Comparison of ENCODE assay signal across 11 cellular contexts in genomic region chr3:52495777-52496602, GRCh38. TPM values are rescaled to one million over a fixed set of nuclear protein-coding genes. Genes with fewer than 3 reads are reported as not detected.
DNase-seq lines count a peak whose midpoint lies in the region; FAIRE-seq and TF ChIP-seq lines count a peak whose summit lies in the region.
"Had no signal": no experiment of that assay in that cellular context is flagged by ENCODE, and none has a peak within 500 bp of the region (broad histone marks: within the 10 kb centered on the region; RNA-seq: fewer than 3 reads in every experiment).

No MANE protein-coding gene starts in this region.

- peak; percentile 49 for DNase-seq in HFFc6
- DNase-seq in breast epithelium (ENCODE audit: low spot score in 2 of 2) = no peak
- DNase-seq in right atrium auricular region (ENCODE audit: low spot score) = peak; percentile 81
- no peak for DNase-seq in stomach
- DNase-seq in activated T-helper 1 cell treated with anti-CD3 and anti-CD28 coated beads, Interleukin-12 subunit alpha, Interleukin-12 subunit beta, Interleukin-2, Interleukin-4 antibody, amounts not matched to agents 30 ng/mL and 10 ng/mL and 1 ng/mL, durations not matched to agents 14 hours and 24 hours and 36 hours (ENCODE audit: low spot score) = no peak
- DNase-seq in stimulated activated CD4-positive, alpha-beta T cell treated with anti-CD3 and anti-CD28 coated beads, Interleukin-2, amount 100 ng/mL, for 48 hours = no peak
- no peak for DNase-seq in GM12892 (ENCODE audit: insufficient read length)
- no peak for DNase-seq in chondrocyte (ENCODE audit: low spot score)
- DNase-seq: activated B cell treated with CpG ODN at 0.5 μM for 24 hours; activated naive CD8-positive, alpha-beta T cell treated with anti-CD3 and anti-CD28 coated beads, Interleukin-2, amount 50 U/mL, for 24 hours; NCI-H524 had no signal

- H3K36me3 Mint-ChIP-seq in HFFc6 (ENCODE audit: low read depth) (peaks cover 7% of the 10 kb centered on the region), chondrocyte (ENCODE audit: low read depth) (peaks cover 14% of the 10 kb centered on the region)
- peaks cover 3% of the 10 kb centered on the region for H3K36me3 Mint-ChIP-seq in activated T-helper 1 cell treated with anti-CD3 and anti-CD28 coated beads, Interleukin-12 subunit alpha, Interleukin-12 subunit beta, Interleukin-2, Interleukin-4 antibody, amounts not matched to agents 30 ng/mL and 10 ng/mL and 1 ng/mL, durations not matched to agents 14 hours and 24 hours and 36 hours (ENCODE audit: low read depth)

- no peaks in the 10 kb centered on the region for H3K9me3 ChIP-seq in breast epithelium
- no peaks in the 10 kb centered on the region for H3K9me3 ChIP-seq in right atrium auricular region
- no peaks in the 10 kb centered on the region for H3K9me3 ChIP-seq in stomach

- WGBS in stomach, 5 donors = 61 to 73% (median 66%) methylated on average over 10 to 16 of the region's 16 CpGs

- H3K9me3 Mint-ChIP-seq in HFFc6 (no peaks in the 10 kb centered on the region), chondrocyte (ENCODE audit: low read depth) (no peaks in the 10 kb centered on the region)
- no peaks in the 10 kb centered on the region for H3K9me3 Mint-ChIP-seq in activated T-helper 1 cell treated with anti-CD3 and anti-CD28 coated beads, Interleukin-12 subunit alpha, Interleukin-12 subunit beta, Interleukin-2, Interleukin-4 antibody, amounts not matched to agents 30 ng/mL and 10 ng/mL and 1 ng/mL, durations not matched to agents 14 hours and 24 hours and 36 hours
- H3K9me3 Mint-ChIP-seq: activated B cell treated with CpG ODN at 0.5 μM for 24 hours; activated naive CD8-positive, alpha-beta T cell treated with anti-CD3 and anti-CD28 coated beads, Interleukin-2, amount 50 U/mL, for 24 hours had no signal

- peaks cover 2% of the 10 kb centered on the region; the same call in 1 of the 2 replicates for H3K27me3 Mint-ChIP-seq in HFFc6 (ENCODE audit: insufficient read depth)
- H3K27me3 Mint-ChIP-seq in activated T-helper 1 cell treated with anti-CD3 and anti-CD28 coated beads, Interleukin-12 subunit alpha, Interleukin-12 subunit beta, Interleukin-2, Interleukin-4 antibody, amounts not matched to agents 30 ng/mL and 10 ng/mL and 1 ng/mL, durations not matched to agents 14 hours and 24 hours and 36 hours (ENCODE audit: insufficient read depth) = no peaks in the 10 kb centered on the region
- H3K27me3 Mint-ChIP-seq in chondrocyte (ENCODE audit: low read depth) = no peaks in the 10 kb centered on the region
- H3K27me3 Mint-ChIP-seq: activated B cell treated with CpG ODN at 0.5 μM for 24 hours; activated naive CD8-positive, alpha-beta T cell treated with anti-CD3 and anti-CD28 coated beads, Interleukin-2, amount 50 U/mL, for 24 hours had no signal

- H3K4me1 ChIP-seq in breast epithelium (no peaks in the 10 kb centered on the region), right atrium auricular region (peaks cover 0 to 53% of the 10 kb centered on the region in 2 donors), stomach (peaks cover 0 to 73% (median 17%) of the 10 kb centered on the region in 4 donors)

- H3K4me3 Mint-ChIP-seq in HFFc6 = no peak overlapping the region
- no peak overlapping the region for H3K4me3 Mint-ChIP-seq in activated T-helper 1 cell treated with anti-CD3 and anti-CD28 coated beads, Interleukin-12 subunit alpha, Interleukin-12 subunit beta, Interleukin-2, Interleukin-4 antibody, amounts not matched to agents 30 ng/mL and 10 ng/mL and 1 ng/mL, durations not matched to agents 14 hours and 24 hours and 36 hours
- H3K4me3 Mint-ChIP-seq in chondrocyte (ENCODE audit: unreplicated experiment) = no peak overlapping the region
- H3K4me3 Mint-ChIP-seq: activated B cell treated with CpG ODN at 0.5 μM for 24 hours; activated naive CD8-positive, alpha-beta T cell treated with anti-CD3 and anti-CD28 coated beads, Interleukin-2, amount 50 U/mL, for 24 hours had no signal

- TF ChIP-seq CTCF in HFFc6 (IDR thresholded peaks at IDR 0.05) (no peak), breast epithelium (IDR thresholded peaks at IDR 0.05) (no peak), right atrium auricular region (IDR thresholded peaks at IDR 0.05) (no peak), stomach (IDR thresholded peaks at IDR 0.05) (no peak), chondrocyte (IDR thresholded peaks at IDR 0.05) (no peak)

- H3K27me3 ChIP-seq in breast epithelium = no peaks in the 10 kb centered on the region
- no peaks in the 10 kb centered on the region for H3K27me3 ChIP-seq in right atrium auricular region
- H3K27me3 ChIP-seq in stomach = no peaks in the 10 kb centered on the region

- H3K27ac ChIP-seq in breast epithelium = peak overlapping the region in 1 of 2 donors; percentile 85
- peak overlapping the region; percentile 63 to 69 for H3K27ac ChIP-seq in right atrium auricular region
- peak overlapping the region in 4 of 5 donors; percentile 54 to 79 (median 72) for H3K27ac ChIP-seq in stomach

- H3K36me3 ChIP-seq in breast epithelium (no peaks in the 10 kb centered on the region), right atrium auricular region (peaks cover 23% of the 10 kb centered on the region), stomach (peaks cover 24 to 31% (median 28%) of the 10 kb centered on the region in 4 donors)

- H3K27ac Mint-ChIP-seq in HFFc6 (peak overlapping the region; percentile 42; the same call in 1 of the 2 replicates), chondrocyte (ENCODE audit: unreplicated experiment) (no peak overlapping the region)
- no peak overlapping the region for H3K27ac Mint-ChIP-seq in activated T-helper 1 cell treated with anti-CD3 and anti-CD28 coated beads, Interleukin-12 subunit alpha, Interleukin-12 subunit beta, Interleukin-2, Interleukin-4 antibody, amounts not matched to agents 30 ng/mL and 10 ng/mL and 1 ng/mL, durations not matched to agents 14 hours and 24 hours and 36 hours
- H3K27ac Mint-ChIP-seq: activated B cell treated with CpG ODN at 0.5 μM for 24 hours; activated naive CD8-positive, alpha-beta T cell treated with anti-CD3 and anti-CD28 coated beads, Interleukin-2, amount 50 U/mL, for 24 hours had no signal

- TF ChIP-seq EP300 in stomach (IDR thresholded peaks at IDR 0.05) = no peak

- H3K4me3 ChIP-seq in breast epithelium (peak overlapping the region; percentile 34 to 60 (median 41)), right atrium auricular region (peak overlapping the region; percentile 23 to 49), stomach (peak overlapping the region; percentile 21 to 38 (median 32))

- no peak for FAIRE-seq in GM12892 (lab: Jason Lieb, UNC)

- H3K4me1 Mint-ChIP-seq in HFFc6 (ENCODE audit: low read depth) = peaks cover 19% of the 10 kb centered on the region
- H3K4me1 Mint-ChIP-seq in activated T-helper 1 cell treated with anti-CD3 and anti-CD28 coated beads, Interleukin-12 subunit alpha, Interleukin-12 subunit beta, Interleukin-2, Interleukin-4 antibody, amounts not matched to agents 30 ng/mL and 10 ng/mL and 1 ng/mL, durations not matched to agents 14 hours and 24 hours and 36 hours (ENCODE audit: low read depth) = no peaks in the 10 kb centered on the region
- no peaks in the 10 kb centered on the region for H3K4me1 Mint-ChIP-seq in chondrocyte (ENCODE audit: low read depth)

- TF ChIP-seq POLR2A in breast epithelium (IDR thresholded peaks at IDR 0.05) (no peak), stomach (IDR thresholded peaks at IDR 0.05) (no peak), GM12892 (IDR thresholded peaks at IDR 0.05; ENCODE audit: low read depth, low read length) (no peak)

- intact Hi-C loops in breast epithelium (cut with DNase I; ENCODE audit: low total_unique reads) = no loop called here
- intact Hi-C loops in stomach (cut with DNase I; ENCODE audit: low total_unique reads) = no loop called here
- intact Hi-C loops in activated T-helper 1 cell treated with anti-CD3 and anti-CD28 coated beads, Interleukin-12 subunit alpha, Interleukin-12 subunit beta, Interleukin-2, Interleukin-4 antibody, amounts not matched to agents 30 ng/mL and 10 ng/mL and 1 ng/mL, durations not matched to agents 14 hours and 24 hours and 36 hours (cut with micrococcal nuclease) = no loop called here

RNA-seq across cellular contexts. Expression of gene STAB1, which starts 0.9 kb away (rescaled TPM):
- not detected for total RNA-seq in HFFc6 (2021; fragmentation: NEBNext Ultra II Directional; extraction: Animal tissue kit (Norgen Biotek cat#: 25700))
- total RNA-seq in breast epithelium (100 to 1,000 TPM in 1 of 3 donors, 10 to 100 TPM in 2; 47.7 to 149 (median 55.4) TPM), right atrium auricular region (10 to 100 TPM; 46.5 to 62.6 TPM), stomach (100 to 1,000 TPM in 2 of 5 donors, 10 to 100 TPM in 3; 51.6 to 295 (median 79.9) TPM), chondrocyte (not detected in 3 replicates)
- 10 to 100 TPM; 33.7 to 55.3 (median 48.6) TPM for polyA plus RNA-seq in stomach
- total RNA-seq in activated T-helper 1 cell treated with anti-CD3 and anti-CD28 coated beads, Interleukin-12 subunit alpha, Interleukin-12 subunit beta, Interleukin-2, Interleukin-4 antibody, amounts not matched to agents 30 ng/mL and 10 ng/mL and 1 ng/mL, durations not matched to agents 14 hours and 24 hours and 36 hours = 0.05 and 0.16 TPM in 2 replicates
- polyA plus RNA-seq in GM12892 (2012; ENCODE audit: missing spikeins) = not detected

RNA-seq across cellular contexts. Expression of gene NT5DC2, which starts 37.7 kb away (rescaled TPM):
- 100 to 1,000 TPM; 156 to 198 (median 183) TPM for total RNA-seq in HFFc6 (2021; fragmentation: NEBNext Ultra II Directional; extraction: Animal tissue kit (Norgen Biotek cat#: 25700))
- 10 to 100 TPM; 26.5 to 35.7 (median 28.6) TPM for total RNA-seq in breast epithelium
- total RNA-seq in right atrium auricular region = 100 to 1,000 TPM in 1 of 2 donors, 10 to 100 TPM in 1; 94.0 to 146 TPM
- total RNA-seq in stomach = 10 to 100 TPM in 4 of 5 donors, 1 to 10 TPM in 1; 4.6 to 26.8 (median 19.5) TPM
- 10 to 100 TPM; 15.6 to 56.2 (median 27.7) TPM for polyA plus RNA-seq in stomach
- 60.8 and 61.7 TPM in 2 replicates for total RNA-seq in activated T-helper 1 cell treated with anti-CD3 and anti-CD28 coated beads, Interleukin-12 subunit alpha, Interleukin-12 subunit beta, Interleukin-2, Interleukin-4 antibody, amounts not matched to agents 30 ng/mL and 10 ng/mL and 1 ng/mL, durations not matched to agents 14 hours and 24 hours and 36 hours
- 54.2 TPM for polyA plus RNA-seq in GM12892 (2012; ENCODE audit: missing spikeins)
- total RNA-seq in chondrocyte = 283 to 309 TPM (median 298 TPM) in 3 replicates

RNA-seq across cellular contexts. Expression of gene UQCC5, which starts 40.4 kb away (rescaled TPM):
- 10 to 100 TPM; 22.2 to 38.4 (median 28.3) TPM for total RNA-seq in HFFc6 (2021; fragmentation: NEBNext Ultra II Directional; extraction: Animal tissue kit (Norgen Biotek cat#: 25700))
- total RNA-seq in breast epithelium = 10 to 100 TPM in 1 of 3 donors, 1 to 10 TPM in 2; 1.3 to 14.1 (median 1.8) TPM
- 1 to 10 TPM; 1.2 to 3.1 TPM for total RNA-seq in right atrium auricular region
- 10 to 100 TPM in 1 of 5 donors, 1 to 10 TPM in 2, not detected in 2; 1.3 to 26.3 (median 2.8) TPM for total RNA-seq in stomach
- 10 to 100 TPM; 22.7 to 58.5 (median 25.3) TPM for polyA plus RNA-seq in stomach
- 14.1 and 17.1 TPM in 2 replicates for total RNA-seq in activated T-helper 1 cell treated with anti-CD3 and anti-CD28 coated beads, Interleukin-12 subunit alpha, Interleukin-12 subunit beta, Interleukin-2, Interleukin-4 antibody, amounts not matched to agents 30 ng/mL and 10 ng/mL and 1 ng/mL, durations not matched to agents 14 hours and 24 hours and 36 hours
- polyA plus RNA-seq in GM12892 (2012; ENCODE audit: missing spikeins) = 10.9 TPM
- total RNA-seq in chondrocyte = 13.7 to 30.4 TPM (median 16.9 TPM) in 3 replicates

RNA-seq across cellular contexts. Expression of gene NISCH, which starts 40.6 kb away (rescaled TPM):
- total RNA-seq in HFFc6 (2021; fragmentation: NEBNext Ultra II Directional; extraction: Animal tissue kit (Norgen Biotek cat#: 25700)) = 10 to 100 TPM; 46.4 to 62.5 (median 55.8) TPM
- 100 to 1,000 TPM in 2 of 3 donors, 10 to 100 TPM in 1; 67.7 to 119 (median 108) TPM for total RNA-seq in breast epithelium
- 10 to 100 TPM; 29.2 to 49.6 TPM for total RNA-seq in right atrium auricular region
- 100 to 1,000 TPM in 3 of 5 donors, 10 to 100 TPM in 2; 68.5 to 456 (median 147) TPM for total RNA-seq in stomach
- 10 to 100 TPM; 18.3 to 36.4 (median 19.9) TPM for polyA plus RNA-seq in stomach
- total RNA-seq in activated T-helper 1 cell treated with anti-CD3 and anti-CD28 coated beads, Interleukin-12 subunit alpha, Interleukin-12 subunit beta, Interleukin-2, Interleukin-4 antibody, amounts not matched to agents 30 ng/mL and 10 ng/mL and 1 ng/mL, durations not matched to agents 14 hours and 24 hours and 36 hours = 72.0 and 74.2 TPM in 2 replicates
- 19.2 TPM for polyA plus RNA-seq in GM12892 (2012; ENCODE audit: missing spikeins)
- 97.6 to 121 TPM (median 101 TPM) in 3 replicates for total RNA-seq in chondrocyte

RNA-seq across cellular contexts. Expression of gene TNNC1, which starts 42.1 kb away (rescaled TPM):
- total RNA-seq in HFFc6 (2021; fragmentation: NEBNext Ultra II Directional; extraction: Animal tissue kit (Norgen Biotek cat#: 25700)) = under 1 TPM in 4 of 6 experiments, not detected in 2; 0.35 to 0.55 (median 0.53) TPM
- 1 to 10 TPM in 2 of 3 donors, not detected in 1; 3.7 to 4.2 TPM for total RNA-seq in breast epithelium
- total RNA-seq in right atrium auricular region = 1,000 to 10,000 TPM; 4,697 to 8,249 TPM
- total RNA-seq in stomach = 1 to 10 TPM in 2 of 5 donors, not detected in 3; 3.1 to 6.5 TPM
- polyA plus RNA-seq in stomach = 10 to 100 TPM in 2 of 3 donors, 1 to 10 TPM in 1; 4.9 to 41.1 (median 20.3) TPM
- 0.32 and 0.67 TPM in 2 replicates for total RNA-seq in activated T-helper 1 cell treated with anti-CD3 and anti-CD28 coated beads, Interleukin-12 subunit alpha, Interleukin-12 subunit beta, Interleukin-2, Interleukin-4 antibody, amounts not matched to agents 30 ng/mL and 10 ng/mL and 1 ng/mL, durations not matched to agents 14 hours and 24 hours and 36 hours
- 1.7 TPM for polyA plus RNA-seq in GM12892 (2012; ENCODE audit: missing spikeins)
- total RNA-seq in chondrocyte = 3.3 to 13.7 TPM (median 12.7 TPM) in 3 replicates
- total RNA-seq: activated B cell treated with CpG ODN at 0.5 μM for 24 hours had no signal

Comparison
In these comparisons a context has a peak if more than half of its experiments do, and no peak if none do; other contexts are left out.
1. DNase-seq: peak in HFFc6 (single experiment) and right atrium auricular region (single experiment); none in breast epithelium (0 of 2), stomach (single experiment), activated T-helper 1 cell treated with anti-CD3 and anti-CD28 coated beads, Interleukin-12 subunit alpha, Interleukin-12 subunit beta, Interleukin-2, Interleukin-4 antibody, amounts not matched to agents 30 ng/mL and 10 ng/mL and 1 ng/mL, durations not matched to agents 14 hours and 24 hours and 36 hours (single experiment), stimulated activated CD4-positive, alpha-beta T cell treated with anti-CD3 and anti-CD28 coated beads, Interleukin-2, amount 100 ng/mL, for 48 hours (0 of 2), GM12892 (single experiment) and chondrocyte (single experiment).
2. RNA of gene STAB1, which starts 0.9 kb away (total RNA-seq): 51.6 to 295 TPM in stomach, 46.5 to 62.6 TPM in right atrium auricular region and 47.7 to 149 TPM in breast epithelium; 0.05 to 0.16 TPM in activated T-helper 1 cell treated with anti-CD3 and anti-CD28 coated beads, Interleukin-12 subunit alpha, Interleukin-12 subunit beta, Interleukin-2, Interleukin-4 antibody, amounts not matched to agents 30 ng/mL and 10 ng/mL and 1 ng/mL, durations not matched to agents 14 hours and 24 hours and 36 hours, not detected in chondrocyte and not detected in HFFc6; every median in the first group is over 10 times any median in the second.
3. Peak in every context shown above with its lines, with median percentiles within 50 percentile points of each other: H3K4me3 ChIP-seq.